In genomic region chr20:38862226-38862625, GRCh38 we compare ENCODE assay signal across 21 cellular contexts. TPM values are rescaled to one million over a fixed set of nuclear protein-coding genes. Genes with fewer than 3 reads are reported as not detected.
DNase-seq lines count a peak whose midpoint lies in the region; ATAC-seq, FAIRE-seq and TF ChIP-seq lines count a peak whose summit lies in the region.
"Had no signal": no experiment of that assay in that cellular context is flagged by ENCODE, and none has a peak within 500 bp of the region (broad histone marks: within the 10 kb centered on the region; RNA-seq: fewer than 3 reads in every experiment).

No MANE protein-coding gene starts in this region.

- H4K20me1 ChIP-seq in H9 (ENCODE audit: control insufficient read depth, insufficient read depth, insufficient read length): no peaks in the 10 kb centered on the region
- no peaks in the 10 kb centered on the region for H4K20me1 ChIP-seq in PC-9 (ENCODE audit: insufficient read depth)

- H3F3A ChIP-seq in PC-9 (ENCODE audit: insufficient read depth, low read depth): no peaks in the 10 kb centered on the region

- peaks cover 36 to 76% (median 52%) of the 10 kb centered on the region in 4 donors for H3K4me1 Mint-ChIP-seq in CD4-positive, CD25-positive, alpha-beta regulatory T cell
- peaks cover 67 to 85% (median 74%) of the 10 kb centered on the region in 3 donors for H3K4me1 Mint-ChIP-seq in CD8-positive, alpha-beta memory T cell
- peaks cover 63% of the 10 kb centered on the region for H3K4me1 Mint-ChIP-seq in activated CD8-positive, alpha-beta T cell treated with anti-CD3 and anti-CD28 coated beads, Interleukin-2, amount 10 ng/mL, durations not matched to agents 7 days and 5 days (ENCODE audit: low read depth)
- H3K4me1 Mint-ChIP-seq in H9: peaks cover 6 to 16% of the 10 kb centered on the region in 2 experiments

- H3K27me3 Mint-ChIP-seq in CD4-positive, CD25-positive, alpha-beta regulatory T cell: no peaks in the 10 kb centered on the region
- no peaks in the 10 kb centered on the region for H3K27me3 Mint-ChIP-seq in CD8-positive, alpha-beta memory T cell
- no peaks in the 10 kb centered on the region for H3K27me3 Mint-ChIP-seq in activated CD8-positive, alpha-beta T cell treated with anti-CD3 and anti-CD28 coated beads, Interleukin-2, amount 10 ng/mL, durations not matched to agents 7 days and 5 days (ENCODE audit: low read depth)
- H3K27me3 Mint-ChIP-seq in H9 (ENCODE audit: low read depth): no peaks in the 10 kb centered on the region

- no peak overlapping the region for H2BK120ac ChIP-seq in H9 (ENCODE audit: low read depth, low read length, poor library complexity, severe bottlenecking)

- H3K36me3 Mint-ChIP-seq in CD4-positive, CD25-positive, alpha-beta regulatory T cell: no peaks in the 10 kb centered on the region
- peaks cover 0 to 46% (median 0%) of the 10 kb centered on the region in 3 donors for H3K36me3 Mint-ChIP-seq in CD8-positive, alpha-beta memory T cell
- peaks cover 27% of the 10 kb centered on the region for H3K36me3 Mint-ChIP-seq in activated CD8-positive, alpha-beta T cell treated with anti-CD3 and anti-CD28 coated beads, Interleukin-2, amount 10 ng/mL, durations not matched to agents 7 days and 5 days (ENCODE audit: low read depth)
- no peaks in the 10 kb centered on the region for H3K36me3 Mint-ChIP-seq in H9 (ENCODE audit: insufficient read depth in 1 of 3, low read depth in 3 of 3)

- H3K9me2 ChIP-seq in PC-9 (ENCODE audit: insufficient read depth): no peaks in the 10 kb centered on the region

- CTCF ChIA-PET in CD8-positive, alpha-beta memory T cell (lab: Charles Lee): interaction anchor here (0.9 to 1.2 kb wide), 3 partner anchors 30 to 204 kb away, joined by 3 to 4 read pairs (median 3); no protein-coding TSS in a partner anchor
- CTCF ChIA-PET in activated CD8-positive, alpha-beta T cell treated with anti-CD3 and anti-CD28 coated beads, Interleukin-2, amount 10 ng/mL, durations not matched to agents 7 days and 5 days (lab: Charles Lee): interaction anchor here (0.9 to 1.3 kb wide), 3 partner anchors 11 to 16 kb away, joined by 3 to 4 read pairs (median 3); no protein-coding TSS in a partner anchor
- CTCF ChIA-PET in PC-9 (lab: Charles Lee): no interaction called here

- WGBS in H9 (ENCODE audit: extremely low coverage, insufficient read length, low lambda C conversion rate): no CpG with 5 or more reads among the region's 5 CpGs

- no peak overlapping the region for H2BK12ac ChIP-seq in H9 (ENCODE audit: insufficient read length, low read depth, low read length)

- H3K4me2 ChIP-seq in H9 (ENCODE audit: insufficient read depth, insufficient read length, low read length) (no peak overlapping the region), PC-9 (no peak overlapping the region)
- H3K4me2 ChIP-seq: GM23338, smooth muscle cell had no signal

- no peak overlapping the region for H2BK5ac ChIP-seq in H9 (ENCODE audit: insufficient read length, low read length)

- H4K5ac ChIP-seq in H9 (ENCODE audit: insufficient read length, low read depth, low read length): no peak overlapping the region

- no peak for TF ChIP-seq CTCF in kidney (IDR thresholded peaks at IDR 0.05; ENCODE audit: borderline replicate concordance, extremely low read depth, insufficient read depth)
- TF ChIP-seq CTCF in H9 (conservative IDR thresholded peaks at IDR 0.05): no peak
- TF ChIP-seq CTCF in GM10266 (IDR thresholded peaks at IDR 0.05; ENCODE audit: control insufficient read depth, insufficient read depth, low read depth, missing control alignments): no peak
- no peak for TF ChIP-seq CTCF in PC-9 (conservative IDR thresholded peaks at IDR 0.05)

- H3T11ph ChIP-seq in H9 (ENCODE audit: low read length): no peak overlapping the region

- FAIRE-seq in kidney (lab: Jason Lieb, UNC): no peak
- FAIRE-seq: astrocyte, RCC 7860 had no signal

- H3K4me3 ChIP-seq in CD4-positive, CD25-positive, alpha-beta regulatory T cell (ENCODE audit: low read depth, low read length): peak overlapping the region; percentile 53
- no peak overlapping the region for H3K4me3 ChIP-seq in CD8-positive, alpha-beta memory T cell (ENCODE audit: low read length)
- H3K4me3 ChIP-seq in kidney (ENCODE audit: low read length in 2 of 2) (no peak overlapping the region), PC-9 (no peak overlapping the region)
- H3K4me3 ChIP-seq: gastrocnemius medialis, GM23338, smooth muscle cell, upper lobe of right lung had no signal

- no peak overlapping the region for H3K18ac ChIP-seq in H9 (ENCODE audit: insufficient read length, low read depth, low read length)

- intact Hi-C loops in kidney (cut with DNase I): no loop called here
- intact Hi-C loops in PC-9 (cut with micrococcal nuclease; ENCODE audit: unreplicated experiment): no loop called here

- no peak overlapping the region for H2BK15ac ChIP-seq in H9 (ENCODE audit: low read depth, low read length)

- H4K91ac ChIP-seq in H9 (ENCODE audit: insufficient read length, low read depth, low read length): no peak overlapping the region

- ATAC-seq in CD4-positive, CD25-positive, alpha-beta regulatory T cell (ENCODE audit: low read depth in 2 of 2): no peak
- ATAC-seq in activated CD8-positive, alpha-beta T cell treated with anti-CD3 and anti-CD28 coated beads, Interleukin-2, amount 10 ng/mL, durations not matched to agents 7 days and 5 days: no peak
- ATAC-seq: gastrocnemius medialis, GM23338, upper lobe of right lung had no signal

- H3K4me1 ChIP-seq in CD4-positive, CD25-positive, alpha-beta regulatory T cell (ENCODE audit: control insufficient read depth, insufficient read depth, low read length, poor library complexity, severe bottlenecking): peaks cover 46% of the 10 kb centered on the region
- H3K4me1 ChIP-seq in CD8-positive, alpha-beta memory T cell (ENCODE audit: insufficient read depth, low read length): peaks cover 61% of the 10 kb centered on the region
- H3K4me1 ChIP-seq in kidney (ENCODE audit: control insufficient read depth in 1 of 2, insufficient read depth in 1 of 2, low read depth in 1 of 2, low read length in 2 of 2): peaks cover 16 to 22% of the 10 kb centered on the region in 2 donors
- no peaks in the 10 kb centered on the region for H3K4me1 ChIP-seq in H9 (ENCODE audit: insufficient read depth, low read length)
- no peaks in the 10 kb centered on the region for H3K4me1 ChIP-seq in PC-9 (replicated peaks; ENCODE audit: insufficient read depth)
- H3K4me1 ChIP-seq: gastrocnemius medialis had no signal

- peak overlapping the region; percentile 14 for H3K27ac ChIP-seq in CD4-positive, CD25-positive, alpha-beta regulatory T cell (ENCODE audit: insufficient read depth, low read length, poor library complexity, severe bottlenecking)
- H3K27ac ChIP-seq in CD8-positive, alpha-beta memory T cell (ENCODE audit: low read depth, low read length): peak overlapping the region; percentile 61
- H3K27ac ChIP-seq in kidney (ENCODE audit: low read depth in 2 of 2, low read length in 2 of 2) (peak overlapping the region; percentile 28 to 65), H9 (ENCODE audit: insufficient read length, low read depth, low read length) (no peak overlapping the region), PC-9 (no peak overlapping the region)
- H3K27ac ChIP-seq: gastrocnemius medialis, upper lobe of right lung, VCaP had no signal

- H3K36me3 ChIP-seq in CD4-positive, CD25-positive, alpha-beta regulatory T cell (ENCODE audit: control insufficient read depth, insufficient read depth, low read length): peaks cover 6% of the 10 kb centered on the region
- no peaks in the 10 kb centered on the region for H3K36me3 ChIP-seq in CD8-positive, alpha-beta memory T cell (ENCODE audit: insufficient read depth, low read length)
- peaks cover 2 to 3% of the 10 kb centered on the region in 2 donors for H3K36me3 ChIP-seq in kidney (ENCODE audit: control insufficient read depth in 1 of 2, insufficient read depth in 2 of 2, low read length in 2 of 2)
- no peaks in the 10 kb centered on the region for H3K36me3 ChIP-seq in PC-9 (ENCODE audit: low read depth)
- H3K36me3 ChIP-seq: gastrocnemius medialis, upper lobe of right lung had no signal

- H3K4me3 Mint-ChIP-seq in CD4-positive, CD25-positive, alpha-beta regulatory T cell: peak overlapping the region; percentile 24 to 59 (median 48)
- H3K4me3 Mint-ChIP-seq in CD8-positive, alpha-beta memory T cell: peak overlapping the region; percentile 38 to 83 (median 73)
- no peak overlapping the region for H3K4me3 Mint-ChIP-seq in activated CD8-positive, alpha-beta T cell treated with anti-CD3 and anti-CD28 coated beads, Interleukin-2, amount 10 ng/mL, durations not matched to agents 7 days and 5 days
- no peak overlapping the region for H3K4me3 Mint-ChIP-seq in H9
- H3K4me3 Mint-ChIP-seq: GM23338 had no signal

- no peak overlapping the region for H3K9ac ChIP-seq in kidney (ENCODE audit: low read length in 2 of 2)
- no peak overlapping the region for H3K9ac ChIP-seq in H9 (ENCODE audit: extremely low read depth, insufficient read length, low read length)

- H3K14ac ChIP-seq in H9 (ENCODE audit: insufficient read depth, low read length): no peak overlapping the region

- no peak for DNase-seq in CD4-positive, CD25-positive, alpha-beta regulatory T cell
- no peak for DNase-seq in CD8-positive, alpha-beta memory T cell
- DNase-seq in activated CD8-positive, alpha-beta T cell treated with anti-CD3 and anti-CD28 coated beads, Interleukin-2, amount 10 ng/mL, durations not matched to agents 7 days and 5 days: no peak
- DNase-seq in kidney: no peak
- DNase-seq in ureter (ENCODE audit: low spot score): no peak
- DNase-seq in H9: no peak
- DNase-seq in GM10266 (ENCODE audit: extremely low spot score): no peak
- no peak for DNase-seq in PC-9
- DNase-seq: activated CD8-positive, alpha-beta memory T cell treated with anti-CD3 and anti-CD28 coated beads, Interleukin-2, amount 50 U/mL, for 48 hours; C1 segment of cervical spinal cord; gastrocnemius medialis; KBM-7; NCI-H1048; NCI-H2107; NCI-H526 treated with DMSO at 0.1 percent for 48 hours; upper lobe of right lung had no signal

- H4K8ac ChIP-seq in H9 (replicated peaks; ENCODE audit: insufficient read length, low read depth, low read length): no peak overlapping the region

- H3K27ac Mint-ChIP-seq in CD4-positive, CD25-positive, alpha-beta regulatory T cell: peak overlapping the region; percentile 80 to 91 (median 90)
- H3K27ac Mint-ChIP-seq in CD8-positive, alpha-beta memory T cell: peak overlapping the region; percentile 79 to 98 (median 96)
- peak overlapping the region; percentile 81 for H3K27ac Mint-ChIP-seq in activated CD8-positive, alpha-beta T cell treated with anti-CD3 and anti-CD28 coated beads, Interleukin-2, amount 10 ng/mL, durations not matched to agents 7 days and 5 days
- peak overlapping the region in 1 of 3 experiments; percentile 71; a peak in 1 of 7 replicates for H3K27ac Mint-ChIP-seq in H9
- H3K27ac Mint-ChIP-seq: GM23338 had no signal

- H2AFZ ChIP-seq in H9 (ENCODE audit: low read length): no peak overlapping the region
- H2AFZ ChIP-seq in PC-9: no peak overlapping the region
- H2AFZ ChIP-seq: GM23338 had no signal

- H3K9me3 Mint-ChIP-seq in CD4-positive, CD25-positive, alpha-beta regulatory T cell: peaks cover 0 to 2% (median 0%) of the 10 kb centered on the region in 7 donors
- no peaks in the 10 kb centered on the region for H3K9me3 Mint-ChIP-seq in CD8-positive, alpha-beta memory T cell
- H3K9me3 Mint-ChIP-seq in activated CD8-positive, alpha-beta T cell treated with anti-CD3 and anti-CD28 coated beads, Interleukin-2, amount 10 ng/mL, durations not matched to agents 7 days and 5 days (ENCODE audit: insufficient read depth): no peaks in the 10 kb centered on the region
- no peaks in the 10 kb centered on the region for H3K9me3 Mint-ChIP-seq in H9
- H3K9me3 Mint-ChIP-seq: GM23338 had no signal

- H3K79me2 ChIP-seq in H9 (ENCODE audit: insufficient read depth, low read length): no peaks in the 10 kb centered on the region
- no peaks in the 10 kb centered on the region for H3K79me2 ChIP-seq in PC-9 (ENCODE audit: low read depth)

- no TSS peak for BruUV-seq in PC-9 (replicated peaks; lab: Mats Ljungman, UMichigan)

- H3K23me2 ChIP-seq in H9 (ENCODE audit: insufficient read length, low read depth, low read length, poor library complexity, severe bottlenecking): no peaks in the 10 kb centered on the region

- H2AK5ac ChIP-seq in H9 (ENCODE audit: insufficient read length, low read length): no peak overlapping the region

- H3K4ac ChIP-seq in H9 (ENCODE audit: low read depth, low read length): no peak overlapping the region

- no peaks in the 10 kb centered on the region for H3K79me1 ChIP-seq in H9 (ENCODE audit: insufficient read depth, low read depth, low read length, poor library complexity, severe bottlenecking)

- H3K27me3 ChIP-seq in CD4-positive, CD25-positive, alpha-beta regulatory T cell (ENCODE audit: control insufficient read depth, insufficient read depth, low read length): no peaks in the 10 kb centered on the region
- no peaks in the 10 kb centered on the region for H3K27me3 ChIP-seq in CD8-positive, alpha-beta memory T cell (ENCODE audit: insufficient read depth, low read length, poor library complexity, severe bottlenecking)
- H3K27me3 ChIP-seq in H9 (ENCODE audit: insufficient read depth, low read length) (no peaks in the 10 kb centered on the region), PC-9 (ENCODE audit: insufficient read depth, low read depth) (peaks cover 10% of the 10 kb centered on the region; the same call in 1 of the 2 replicates)
- H3K27me3 ChIP-seq: gastrocnemius medialis, upper lobe of right lung had no signal

- H3K9me3 ChIP-seq in CD4-positive, CD25-positive, alpha-beta regulatory T cell (ENCODE audit: control insufficient read depth in 2 of 2, low read length in 2 of 2): no peaks in the 10 kb centered on the region
- no peaks in the 10 kb centered on the region for H3K9me3 ChIP-seq in CD8-positive, alpha-beta memory T cell (ENCODE audit: low read length)
- H3K9me3 ChIP-seq in kidney (ENCODE audit: control insufficient read depth in 1 of 2, low read length in 2 of 2) (no peaks in the 10 kb centered on the region), H9 (ENCODE audit: control insufficient read depth, low read depth, low read length) (no peaks in the 10 kb centered on the region), PC-9 (ENCODE audit: insufficient read depth, low read depth) (no peaks in the 10 kb centered on the region)
- H3K9me3 ChIP-seq: gastrocnemius medialis, upper lobe of right lung had no signal

- H3K56ac ChIP-seq in H9 (ENCODE audit: insufficient read length, low read depth, low read length): no peak overlapping the region

- H2BK20ac ChIP-seq in H9 (ENCODE audit: low read depth, low read length, poor library complexity, severe bottlenecking): no peak overlapping the region

- H3K23ac ChIP-seq in H9 (ENCODE audit: insufficient read length, low read depth, low read length): no peak overlapping the region

- POLR2A ChIA-PET in CD8-positive, alpha-beta memory T cell (lab: Charles Lee): interaction anchor here (0.9 to 1.4 kb wide), 4 partner anchors 8 to 19 kb away, joined by 3 to 5 read pairs (median 4); no protein-coding TSS in a partner anchor
- POLR2A ChIA-PET in activated CD8-positive, alpha-beta T cell treated with anti-CD3 and anti-CD28 coated beads, Interleukin-2, amount 10 ng/mL, durations not matched to agents 7 days and 5 days (lab: Charles Lee): interaction anchor here (0.9 to 1.5 kb wide), 4 partner anchors 11 to 57 kb away, joined by 3 to 9 read pairs (median 4); partner anchors contain the start of gene PPP1R16B
- POLR2A ChIA-PET in PC-9 (lab: Charles Lee; ENCODE audit: unreplicated experiment): no interaction called here

RNA-seq across cellular contexts. Expression of gene PPP1R16B, which starts 56.7 kb away (rescaled TPM):
- total RNA-seq in CD4-positive, CD25-positive, alpha-beta regulatory T cell: 84.1 TPM
- polyA plus RNA-seq in CD4-positive, CD25-positive, alpha-beta regulatory T cell: 10 to 100 TPM; 16.5 to 26.8 (median 25.0) TPM
- 100 to 1,000 TPM; 167 to 171 TPM for total RNA-seq in CD8-positive, alpha-beta memory T cell
- polyA plus RNA-seq in CD8-positive, alpha-beta memory T cell: 40.2 TPM
- 10 to 100 TPM; 63.4 to 65.1 TPM for total RNA-seq in activated CD8-positive, alpha-beta T cell treated with anti-CD3 and anti-CD28 coated beads, Interleukin-2, amount 10 ng/mL, durations not matched to agents 7 days and 5 days
- total RNA-seq in kidney (29.4 TPM), ureter (10.4 TPM), H9 (2021) (8.2 TPM in 2 replicates), PC-9 (2021) (0.05 TPM in 1 of 2 replicates, not detected in the other)
- polyA plus RNA-seq in kidney (ENCODE audit: insufficient read depth, low read depth, low replicate concordance): 11.5 TPM
- total RNA-seq: smooth muscle cell had no signal
- polyA plus RNA-seq: smooth muscle cell had no signal

Comparison
In these comparisons a context has a peak if more than half of its experiments do, and no peak if none do; other contexts are left out.
1. H3K27ac ChIP-seq: peak in CD4-positive, CD25-positive, alpha-beta regulatory T cell (single experiment), CD8-positive, alpha-beta memory T cell (single experiment) and kidney (2 of 2); none in H9 (single experiment) and PC-9 (single experiment).
2. H3K4me3 Mint-ChIP-seq: peak in CD4-positive, CD25-positive, alpha-beta regulatory T cell (4 of 4) and CD8-positive, alpha-beta memory T cell (7 of 7); none in activated CD8-positive, alpha-beta T cell treated with anti-CD3 and anti-CD28 coated beads, Interleukin-2, amount 10 ng/mL, durations not matched to agents 7 days and 5 days (single experiment) and H9 (0 of 2).